9 cellular contexts compared by ENCODE assay signal in genomic region chrX:65871671-65872311, GRCh38.
A peak's percentile ranks its signal among the peaks of the same experiment; 100 is the strongest.
DNase-seq lines count a peak whose midpoint lies in the region; ATAC-seq and TF ChIP-seq lines count a peak whose summit lies in the region.
"Had no signal": no experiment of that assay in that cellular context is flagged by ENCODE, and none has a peak within 500 bp of the region (broad histone marks: within the 10 kb centered on the region; RNA-seq: fewer than 3 reads in every experiment).

No MANE protein-coding gene starts in this region.

- H3K4me3 ChIP-seq in NT2/D1 (ENCODE audit: insufficient read length, low read depth) (no peak overlapping the region), tibial nerve (no peak overlapping the region)
- H3K4me3 ChIP-seq: right lobe of liver had no signal

- WGBS in tibial nerve, 2 donors: 45 to 54% methylated on average over 6 to 7 of the region's 7 CpGs

- no peak overlapping the region for H3K9ac ChIP-seq in NT2/D1 (ENCODE audit: insufficient read length, low read depth)
- H3K9ac ChIP-seq: KMS-11 had no signal

- DNase-seq in NT2/D1 (ENCODE audit: low read depth, low spot score) (peak; percentile 76), left kidney (ENCODE audit: low read depth, low spot score) (peak; percentile 5), tibial nerve (ENCODE audit: low spot score in 2 of 2) (no peak), hippocampal formation (lab: John Stamatoyannopoulos, UW) (no peak)
- DNase-seq: right lobe of liver had no signal

- ATAC-seq in GM18858 (IDR thresholded peaks at IDR 0.05; ENCODE audit: unreplicated experiment) (peak; percentile 48), HG02798 (IDR thresholded peaks at IDR 0.05; ENCODE audit: poor library complexity, unreplicated experiment) (peak; percentile 70), GM21717 (IDR thresholded peaks at IDR 0.05; ENCODE audit: unreplicated experiment) (no peak)

- TF ChIP-seq EP300 in tibial nerve (IDR thresholded peaks at IDR 0.05): no peak

- H3K36me3 ChIP-seq in NT2/D1 (ENCODE audit: insufficient read depth, insufficient read length, low read length) (no peaks in the 10 kb centered on the region), tibial nerve (no peaks in the 10 kb centered on the region)
- H3K36me3 ChIP-seq: right lobe of liver had no signal

- TF ChIP-seq CTCF in tibial nerve (IDR thresholded peaks at IDR 0.05): no peak

- H3K4me1 ChIP-seq in NT2/D1 (ENCODE audit: insufficient read depth, insufficient read length) (peaks cover 2% of the 10 kb centered on the region), tibial nerve (no peaks in the 10 kb centered on the region)
- H3K4me1 ChIP-seq: right lobe of liver had no signal

- H3K27ac ChIP-seq in tibial nerve: no peak overlapping the region
- H3K27ac ChIP-seq: KMS-11, right lobe of liver had no signal

- H3K27me3 ChIP-seq in NT2/D1 (ENCODE audit: insufficient read depth, insufficient read length) (no peaks in the 10 kb centered on the region), tibial nerve (peaks cover 0 to 6% of the 10 kb centered on the region in 2 donors)
- H3K27me3 ChIP-seq: right lobe of liver had no signal

- no peak for TF ChIP-seq POLR2A in tibial nerve (IDR thresholded peaks at IDR 0.05)

- H3K9me3 ChIP-seq in NT2/D1 (ENCODE audit: insufficient read depth, low read length): no peaks in the 10 kb centered on the region
- no peaks in the 10 kb centered on the region for H3K9me3 ChIP-seq in tibial nerve
- H3K9me3 ChIP-seq: right lobe of liver had no signal

Comparison
In these comparisons a context has a peak if more than half of its experiments do, and no peak if none do; other contexts are left out.
1. DNase-seq: peak in NT2/D1 (single experiment) and left kidney (single experiment); none in tibial nerve (0 of 2) and hippocampal formation (0 of 2).